10 cellular contexts compared by ENCODE assay signal in the genomic region with DNA sequence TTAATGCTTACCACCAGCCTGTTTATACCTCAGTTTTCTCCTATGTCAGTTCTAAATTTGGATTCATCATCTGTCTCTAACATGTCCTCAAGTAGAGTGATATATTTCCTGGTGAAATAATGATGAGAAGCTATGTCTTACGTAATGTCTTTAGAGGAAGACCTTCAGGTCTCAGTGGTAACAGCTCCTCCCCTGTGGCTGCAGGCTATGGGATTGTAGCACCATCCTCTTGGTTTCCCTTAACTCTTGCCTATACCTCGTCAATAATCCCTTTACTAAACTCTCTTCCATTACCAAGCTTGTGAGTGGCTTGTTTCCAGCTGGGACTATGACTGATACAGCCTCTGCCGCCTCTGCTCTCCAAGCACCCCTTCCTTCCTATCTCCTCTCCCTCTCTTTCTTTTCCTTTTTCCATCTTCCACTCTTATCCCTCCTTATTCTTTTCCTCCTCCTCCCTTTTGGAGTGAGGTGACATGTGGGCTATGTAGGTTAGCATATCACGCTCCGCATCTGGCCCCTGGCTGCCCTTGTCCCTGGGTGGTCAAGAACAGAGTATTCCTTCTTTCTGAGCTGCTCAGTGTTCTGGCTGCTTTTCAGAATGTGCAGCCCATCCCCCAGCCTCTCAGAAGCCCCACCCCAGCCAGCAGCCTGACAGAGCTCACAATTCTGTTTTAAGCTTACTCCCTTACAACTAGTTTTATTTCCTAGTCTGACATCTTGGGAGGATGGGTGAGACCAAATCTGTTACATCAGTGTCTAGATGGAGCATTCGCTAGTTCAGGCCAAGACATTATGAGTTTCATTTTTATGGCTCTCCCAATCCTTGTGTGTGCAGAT.
A peak's percentile ranks its signal among the peaks of the same experiment; 100 is the strongest.
DNase-seq lines count a peak whose midpoint lies in the region; ATAC-seq and TF ChIP-seq lines count a peak whose summit lies in the region.
"Had no signal": no experiment of that assay in that cellular context is flagged by ENCODE, and none has a peak within 500 bp of the region (broad histone marks: within the 10 kb centered on the region; RNA-seq: fewer than 3 reads in every experiment).

No MANE protein-coding gene starts in this region.

- H3K36me3 ChIP-seq in muscle layer of colon (ENCODE audit: insufficient read depth, low read length): no peaks in the 10 kb centered on the region

- no peak for DNase-seq in AG04450 (ENCODE audit: low read depth, low spot score)
- peak; percentile 47 for DNase-seq in NCI-H2196 (lab: John Stamatoyannopoulos, UW; ENCODE audit: unreplicated experiment)
- peak; percentile 72 for DNase-seq in ecto neural progenitor cell (ENCODE audit: low spot score)
- DNase-seq in activated CD4-positive, alpha-beta T cell treated with anti-CD3 and anti-CD28 coated beads, Interleukin-2, amount 50 U/mL, for 4 hours: no peak
- no peak for DNase-seq in stimulated activated CD4-positive, alpha-beta T cell treated with anti-CD3 and anti-CD28 coated beads, Interleukin-4, amount 100 ng/mL, for 4 hours
- DNase-seq: CD4-positive, CD25-positive, alpha-beta regulatory T cell had no signal

- H3K4me1 ChIP-seq in muscle layer of colon (ENCODE audit: insufficient read depth, low read length): peaks cover 47% of the 10 kb centered on the region

- no peak for TF ChIP-seq CTCF in AG04450 (IDR thresholded peaks at IDR 0.05; ENCODE audit: low read depth, low read length)

- peak overlapping the region; percentile 23 for H3K9ac ChIP-seq in muscle layer of colon (ENCODE audit: low read length)

- ATAC-seq in HG03439 (IDR thresholded peaks at IDR 0.05; ENCODE audit: unreplicated experiment): no peak
- ATAC-seq in GM18498 (IDR thresholded peaks at IDR 0.05; ENCODE audit: unreplicated experiment): no peak

- CTCF ChIA-PET in AG04450 (lab: Charles Lee): interaction anchor here (0.6 kb wide), 1 partner anchor 238 kb away, joined by 4 read pairs; no protein-coding TSS in a partner anchor

- H3K27ac ChIP-seq in AG04450 (ENCODE audit: low read depth, low read length): peak overlapping the region; percentile 21
- H3K27ac ChIP-seq in muscle layer of colon (ENCODE audit: low read depth, low read length): peak overlapping the region; percentile 74

- H3K4me3 ChIP-seq in AG04450 (ENCODE audit: low read depth, low read length) (no peak overlapping the region), muscle layer of colon (ENCODE audit: low read depth in 1 of 2, low read length in 2 of 2) (peak overlapping the region in 1 of 2 donors; percentile 4)
- H3K4me3 ChIP-seq: skin epidermis had no signal

- H3K27me3 ChIP-seq in AG04450 (ENCODE audit: control insufficient read depth, insufficient read depth, low read length) (no peaks in the 10 kb centered on the region), muscle layer of colon (ENCODE audit: control insufficient read depth in 1 of 2, insufficient read depth in 2 of 2, low read length in 2 of 2) (no peaks in the 10 kb centered on the region)

- peaks cover 14% of the 10 kb centered on the region for H3K9me3 ChIP-seq in AG04450 (ENCODE audit: control insufficient read depth, insufficient read depth, low read length)
- no peaks in the 10 kb centered on the region for H3K9me3 ChIP-seq in muscle layer of colon (ENCODE audit: low read length)

- POLR2A ChIA-PET in AG04450 (lab: Yijun Ruan, JAX): interaction anchor here (0.6 to 1.3 kb wide), 3 partner anchors 13 to 431 kb away, joined by 3 to 7 read pairs (median 3); a partner anchor contains a TSS

Comparison
In these comparisons a context has a peak if more than half of its experiments do, and no peak if none do; other contexts are left out.
1. DNase-seq: peak in NCI-H2196 (single experiment) and ecto neural progenitor cell (single experiment); none in AG04450 (single experiment), activated CD4-positive, alpha-beta T cell treated with anti-CD3 and anti-CD28 coated beads, Interleukin-2, amount 50 U/mL, for 4 hours (0 of 2) and stimulated activated CD4-positive, alpha-beta T cell treated with anti-CD3 and anti-CD28 coated beads, Interleukin-4, amount 100 ng/mL, for 4 hours (0 of 2).